Comparison of ENCODE assay signal across 9 cellular contexts in the genomic region with DNA sequence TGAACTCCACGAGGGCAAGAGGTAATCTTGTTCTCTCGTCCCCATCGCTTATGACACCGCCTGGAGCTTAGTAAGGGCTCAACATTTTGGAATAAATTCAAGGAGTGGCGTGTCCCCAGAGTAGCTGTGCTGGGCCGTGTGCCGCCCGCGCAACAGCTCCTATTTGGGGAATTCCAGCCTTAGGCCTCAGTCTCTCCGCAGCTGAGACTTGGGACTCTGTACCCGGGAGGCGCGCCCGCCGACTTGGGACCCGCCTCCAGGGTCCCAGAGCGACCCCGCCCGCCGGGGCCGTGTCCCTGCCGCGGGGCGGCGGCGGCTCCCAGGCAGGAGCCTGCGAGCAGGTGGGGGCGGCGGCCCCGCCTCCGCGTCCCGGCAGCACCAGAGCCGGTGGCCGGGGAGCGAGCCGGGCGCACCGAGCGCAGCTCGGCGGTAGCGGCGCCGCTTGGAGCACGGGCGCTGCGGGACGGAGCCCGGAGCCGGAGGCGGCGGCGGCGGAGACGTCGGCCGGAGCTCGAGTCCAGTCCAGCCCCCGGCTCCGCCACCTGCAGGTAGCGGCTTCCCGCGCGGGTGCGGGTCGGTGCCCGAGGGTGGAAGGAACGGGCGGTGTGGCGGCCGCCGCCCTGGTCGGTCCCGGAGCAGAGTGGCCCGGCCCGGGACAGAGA. TPM values are rescaled to one million over a fixed set of nuclear protein-coding genes. Genes with fewer than 3 reads are reported as not detected.
A peak's percentile ranks its signal among the peaks of the same experiment; 100 is the strongest.
DNase-seq lines count a peak whose midpoint lies in the region; ATAC-seq and TF ChIP-seq lines count a peak whose summit lies in the region.
"Had no signal": no experiment of that assay in that cellular context is flagged by ENCODE, and none has a peak within 500 bp of the region (broad histone marks: within the 10 kb centered on the region; RNA-seq: fewer than 3 reads in every experiment).

A gene with protein sequence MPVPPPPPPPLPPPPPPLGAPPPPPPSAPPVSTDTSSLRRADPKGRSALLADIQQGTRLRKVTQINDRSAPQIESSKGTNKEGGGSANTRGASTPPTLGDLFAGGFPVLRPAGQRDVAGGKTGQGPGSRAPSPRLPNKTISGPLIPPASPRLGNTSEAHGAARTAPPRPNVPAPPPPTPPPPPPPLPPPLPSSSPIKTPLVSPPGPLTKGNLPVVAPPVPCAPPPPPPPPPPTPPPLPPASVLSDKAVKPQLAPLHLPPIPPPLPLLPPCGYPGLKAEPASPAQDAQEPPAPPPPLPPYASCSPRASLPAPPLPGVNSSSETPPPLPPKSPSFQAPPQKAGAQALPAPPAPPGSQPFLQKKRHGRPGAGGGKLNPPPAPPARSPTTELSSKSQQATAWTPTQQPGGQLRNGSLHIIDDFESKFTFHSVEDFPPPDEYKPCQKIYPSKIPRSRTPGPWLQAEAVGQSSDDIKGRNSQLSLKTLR (plus strand): TSS at position 378 of the 662 bp plus-strand sequence. CDS start 28,217 bp downstream, outside the sequence.

- peaks cover 11% of the 10 kb centered on the region for H3K27me3 Mint-ChIP-seq in brain
- H3K27me3 Mint-ChIP-seq in stimulated activated naive B cell treated with anti-CD40 and anti-IgM and Interleukin-4, amounts not matched to agents 10 μg/mL and 1 μg/mL and 100 μg/mL, for 72 hours, result peaks cover 69 to 90% of the 10 kb centered on the region in 2 donors
- peaks cover 59% of the 10 kb centered on the region for H3K27me3 Mint-ChIP-seq in activated CD4-positive, alpha-beta memory T cell treated with anti-CD3 and anti-CD28 coated beads, Interleukin-2, amount 10 ng/mL, durations not matched to agents 7 days and 5 days

- peaks cover 37% of the 10 kb centered on the region for H3K4me1 Mint-ChIP-seq in brain
- peaks cover 11 to 18% of the 10 kb centered on the region in 2 donors for H3K4me1 Mint-ChIP-seq in stimulated activated naive B cell treated with anti-CD40 and anti-IgM and Interleukin-4, amounts not matched to agents 10 μg/mL and 1 μg/mL and 100 μg/mL, for 72 hours
- no peaks in the 10 kb centered on the region for H3K4me1 Mint-ChIP-seq in activated CD4-positive, alpha-beta memory T cell treated with anti-CD3 and anti-CD28 coated beads, Interleukin-2, amount 10 ng/mL, durations not matched to agents 7 days and 5 days

- peak within 1 kb of the TSS; percentile 78 to 82 (median 82) for H3K4me3 Mint-ChIP-seq in brain
- peak within 1 kb of the TSS; percentile 41 to 43 for H3K4me3 Mint-ChIP-seq in stimulated activated naive B cell treated with anti-CD40 and anti-IgM and Interleukin-4, amounts not matched to agents 10 μg/mL and 1 μg/mL and 100 μg/mL, for 72 hours
- H3K4me3 Mint-ChIP-seq in activated CD4-positive, alpha-beta memory T cell treated with anti-CD3 and anti-CD28 coated beads, Interleukin-2, amount 10 ng/mL, durations not matched to agents 7 days and 5 days, result no peak within 1 kb of the TSS

- H3K36me3 ChIP-seq in kidney epithelial cell (ENCODE audit: control insufficient read depth, insufficient read depth, low read length), result no peaks in the 10 kb centered on the region

- CTCF ChIA-PET in activated CD4-positive, alpha-beta memory T cell treated with anti-CD3 and anti-CD28 coated beads, Interleukin-2, amount 10 ng/mL, durations not matched to agents 7 days and 5 days (lab: Charles Lee), result no interaction called here

- DNase-seq in stimulated activated CD4-positive, alpha-beta T cell treated with anti-CD3 and anti-CD28 coated beads, Interleukin-15, amount 100 ng/mL, for 24 hours, result peak; percentile 16
- DNase-seq in stimulated activated CD4-positive, alpha-beta T cell treated with anti-CD3 and anti-CD28 coated beads, Interleukin-4, amount 100 ng/mL, for 24 hours, result no peak
- DNase-seq in kidney epithelial cell (ENCODE audit: low read depth) (no peak), NCI-H2029 (lab: John Stamatoyannopoulos, UW) (no peak), OCI-M1 (lab: John Stamatoyannopoulos, UW) (no peak)
- no peak for DNase-seq in stimulated activated naive B cell treated with anti-CD40 and anti-IgM and Interleukin-4, amounts not matched to agents 10 μg/mL and 1 μg/mL and 100 μg/mL, for 72 hours
- DNase-seq in activated CD4-positive, alpha-beta memory T cell treated with anti-CD3 and anti-CD28 coated beads, Interleukin-2, amount 10 ng/mL, durations not matched to agents 7 days and 5 days, result no peak

- no peaks in the 10 kb centered on the region for H3K36me3 Mint-ChIP-seq in brain
- no peaks in the 10 kb centered on the region for H3K36me3 Mint-ChIP-seq in stimulated activated naive B cell treated with anti-CD40 and anti-IgM and Interleukin-4, amounts not matched to agents 10 μg/mL and 1 μg/mL and 100 μg/mL, for 72 hours
- no peaks in the 10 kb centered on the region for H3K36me3 Mint-ChIP-seq in activated CD4-positive, alpha-beta memory T cell treated with anti-CD3 and anti-CD28 coated beads, Interleukin-2, amount 10 ng/mL, durations not matched to agents 7 days and 5 days (ENCODE audit: low read depth)

- H3K27me3 ChIP-seq in kidney epithelial cell (ENCODE audit: control insufficient read depth, insufficient read depth, low read length), result peaks cover 32% of the 10 kb centered on the region

- TF ChIP-seq CTCF in brain (conservative IDR thresholded peaks at IDR 0.05), result no peak
- no peak for TF ChIP-seq CTCF in kidney epithelial cell (IDR thresholded peaks at IDR 0.05; ENCODE audit: insufficient read depth, low read length, poor library complexity, severe bottlenecking)

- H3K27ac Mint-ChIP-seq in brain, result peak within 1 kb of the TSS in 4 of 5 experiments; percentile 21 to 70 (median 45)
- no peak within 1 kb of the TSS for H3K27ac Mint-ChIP-seq in stimulated activated naive B cell treated with anti-CD40 and anti-IgM and Interleukin-4, amounts not matched to agents 10 μg/mL and 1 μg/mL and 100 μg/mL, for 72 hours
- H3K27ac Mint-ChIP-seq in activated CD4-positive, alpha-beta memory T cell treated with anti-CD3 and anti-CD28 coated beads, Interleukin-2, amount 10 ng/mL, durations not matched to agents 7 days and 5 days, result no peak within 1 kb of the TSS

- peak within 1 kb of the TSS; percentile 41 for H3K4me3 ChIP-seq in kidney epithelial cell (ENCODE audit: low read depth, low read length)

- POLR2A ChIA-PET in activated CD4-positive, alpha-beta memory T cell treated with anti-CD3 and anti-CD28 coated beads, Interleukin-2, amount 10 ng/mL, durations not matched to agents 7 days and 5 days (lab: Charles Lee), result no interaction called here

- ATAC-seq in stimulated activated naive B cell treated with anti-CD40 and anti-IgM and Interleukin-4, amounts not matched to agents 10 μg/mL and 1 μg/mL and 100 μg/mL, for 72 hours (replicated peaks), result peak; percentile 37 to 43

- peaks cover 0 to 3% (median 0%) of the 10 kb centered on the region in 5 experiments for H3K9me3 Mint-ChIP-seq in brain
- H3K9me3 Mint-ChIP-seq in stimulated activated naive B cell treated with anti-CD40 and anti-IgM and Interleukin-4, amounts not matched to agents 10 μg/mL and 1 μg/mL and 100 μg/mL, for 72 hours, result no peaks in the 10 kb centered on the region
- H3K9me3 Mint-ChIP-seq in activated CD4-positive, alpha-beta memory T cell treated with anti-CD3 and anti-CD28 coated beads, Interleukin-2, amount 10 ng/mL, durations not matched to agents 7 days and 5 days, result no peaks in the 10 kb centered on the region

RNA-seq across cellular contexts. Expression of the gene that starts here (rescaled TPM):
- 17.6 TPM for polyA plus RNA-seq in brain (ENCODE audit: insufficient read depth, low read depth, low replicate concordance)
- total RNA-seq in kidney epithelial cell, result 0.46 and 0.68 TPM in 2 replicates
- not detected for total RNA-seq in activated CD4-positive, alpha-beta memory T cell treated with anti-CD3 and anti-CD28 coated beads, Interleukin-2, amount 10 ng/mL, durations not matched to agents 7 days and 5 days
- total RNA-seq: activated CD8-positive, alpha-beta memory T cell treated with anti-CD3 and anti-CD28 coated beads for 36 hours had no signal

Comparison
In these comparisons a context has a peak if more than half of its experiments do, and no peak if none do; other contexts are left out.
1. H3K27ac Mint-ChIP-seq: peak in brain (4 of 5); none in stimulated activated naive B cell treated with anti-CD40 and anti-IgM and Interleukin-4, amounts not matched to agents 10 μg/mL and 1 μg/mL and 100 μg/mL, for 72 hours (single experiment) and activated CD4-positive, alpha-beta memory T cell treated with anti-CD3 and anti-CD28 coated beads, Interleukin-2, amount 10 ng/mL, durations not matched to agents 7 days and 5 days (single experiment).